In the genomic region with DNA sequence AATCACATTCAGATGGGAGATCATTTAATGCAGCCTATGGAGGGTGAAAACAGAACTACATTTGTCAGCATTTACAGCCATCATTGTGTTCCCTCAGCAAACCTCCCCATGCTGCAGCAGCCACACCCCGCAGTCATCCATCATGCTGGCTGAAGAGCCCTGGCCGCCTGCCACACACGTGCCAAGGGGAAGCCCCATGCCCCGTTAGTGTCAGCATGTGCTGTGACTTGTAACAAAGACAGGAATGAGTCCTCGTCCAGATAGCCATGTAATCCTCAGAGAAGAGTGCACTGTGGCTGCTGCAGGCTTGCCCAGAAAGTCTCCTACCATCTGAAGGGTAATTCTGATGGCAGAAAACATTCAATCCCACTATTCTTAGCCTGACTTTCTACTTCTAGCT, we compare ENCODE assay signal across 8 cellular contexts.
DNase-seq lines count a peak whose midpoint lies in the region; ATAC-seq, FAIRE-seq and TF ChIP-seq lines count a peak whose summit lies in the region.
"Had no signal": no experiment of that assay in that cellular context is flagged by ENCODE, and none has a peak within 500 bp of the region (broad histone marks: within the 10 kb centered on the region; RNA-seq: fewer than 3 reads in every experiment).

No MANE protein-coding gene starts in this region.

- no peak for TF ChIP-seq POLR2A in H1 (IDR thresholded peaks at IDR 0.05; ENCODE audit: control extremely low read depth in 1 of 2, low read depth in 2 of 2, low read length in 2 of 2)

- TF ChIP-seq CTCF in H1 (IDR thresholded peaks at IDR 0.05; ENCODE audit: control extremely low read depth in 1 of 3, insufficient read depth in 1 of 3, low read depth in 1 of 3, low read length in 3 of 3) = no peak

- H3K79me1 ChIP-seq in H1 (ENCODE audit: low read depth, low read length) = no peaks in the 10 kb centered on the region

- no peak overlapping the region for H2BK12ac ChIP-seq in H1 (ENCODE audit: low read depth, low read length)

- H3K27me3 ChIP-seq in H1 (replicated peaks in 1 of 4; ENCODE audit: control insufficient read depth in 3 of 4, extremely low read depth in 1 of 4, insufficient read depth in 3 of 4, low read length in 3 of 4) = no peaks in the 10 kb centered on the region

- H3K9ac ChIP-seq in H1 (replicated peaks in 1 of 4; ENCODE audit: extremely low read depth in 1 of 4, low read depth in 3 of 4, low read length in 3 of 4) = no peak overlapping the region

- 90% methylated on average over 5 of the region's 5 CpGs; no CpG with 5 or more reads in 1 of the 2 experiments for WGBS in H1 (ENCODE audit: extremely low coverage in 1 of 2, insufficient coverage in 1 of 2, insufficient read length in 1 of 2, insufficient replicate concordance in 2 of 2, low coverage in 1 of 2, low lambda C conversion rate in 2 of 2, missing lambda C conversion rate in 1 of 2), 2 experiments

- no peaks in the 10 kb centered on the region for H3K9me3 ChIP-seq in H1 (ENCODE audit: insufficient read depth in 2 of 2, low read depth in 1 of 2, low read length in 1 of 2)

- no peak overlapping the region for H3K4me2 ChIP-seq in H1 (ENCODE audit: insufficient read depth in 1 of 2, low read depth in 2 of 2, low read length in 2 of 2)

- no peak overlapping the region for H3K27ac ChIP-seq in H1 (ENCODE audit: low read depth, low read length)

- H4K8ac ChIP-seq in H1 (ENCODE audit: extremely low read depth, insufficient read depth, low read length) = no peak overlapping the region

- no peak overlapping the region for H2BK15ac ChIP-seq in H1 (ENCODE audit: low read length)

- no peak overlapping the region for H2BK5ac ChIP-seq in H1 (ENCODE audit: low read depth, low read length)

- H3K9me3 Mint-ChIP-seq in stimulated activated memory B cell treated with anti-CD40 and anti-IgM and Interleukin-4, amounts not matched to agents 10 μg/mL and 1 μg/mL and 100 μg/mL, for 72 hours = no peaks in the 10 kb centered on the region

- no peaks in the 10 kb centered on the region for H3K23me2 ChIP-seq in H1 (ENCODE audit: low read depth, low read length)

- no peaks in the 10 kb centered on the region for H3K27me3 Mint-ChIP-seq in stimulated activated memory B cell treated with anti-CD40 and anti-IgM and Interleukin-4, amounts not matched to agents 10 μg/mL and 1 μg/mL and 100 μg/mL, for 72 hours

- DNase-seq in NCI-H2029 treated with DMSO at 0.1 percent for 48 hours (lab: John Stamatoyannopoulos, UW) = peak; percentile 26
- no peak for DNase-seq in H1 (ENCODE audit: low read depth in 1 of 2, low spot score in 2 of 2)
- no peak for DNase-seq in SW 1271 (lab: John Stamatoyannopoulos, UW)

- H2AK5ac ChIP-seq in H1 (ENCODE audit: low read depth, low read length) = no peak overlapping the region

- H3K14ac ChIP-seq in H1 (ENCODE audit: insufficient read length) = no peak overlapping the region

- POLR2A ChIA-PET in H1 (lab: Charles Lee; ENCODE audit: partially characterized antibody) = no interaction called here

- H3K36me3 Mint-ChIP-seq in stimulated activated memory B cell treated with anti-CD40 and anti-IgM and Interleukin-4, amounts not matched to agents 10 μg/mL and 1 μg/mL and 100 μg/mL, for 72 hours = no peaks in the 10 kb centered on the region

- no peak overlapping the region for H2BK120ac ChIP-seq in H1 (replicated peaks; ENCODE audit: low read depth, low read length)

- no peaks in the 10 kb centered on the region for H3K79me2 ChIP-seq in H1 (ENCODE audit: control insufficient read depth in 1 of 2, insufficient read depth in 2 of 2, low read length in 2 of 2)

- no peak overlapping the region for H4K91ac ChIP-seq in H1 (replicated peaks; ENCODE audit: insufficient read length, low read length)

- H3K36me3 ChIP-seq in H1 (ENCODE audit: control insufficient read depth in 2 of 4, insufficient read depth in 4 of 4, low read length in 3 of 4) = no peaks in the 10 kb centered on the region

- TF ChIP-seq RAD21 in H1 (IDR thresholded peaks at IDR 0.05 in 1 of 2, conservative IDR thresholded peaks at IDR 0.05 in 1 of 2; ENCODE audit: low read depth in 2 of 2, low read length in 2 of 2) = no peak

- H3K4me3 Mint-ChIP-seq in stimulated activated memory B cell treated with anti-CD40 and anti-IgM and Interleukin-4, amounts not matched to agents 10 μg/mL and 1 μg/mL and 100 μg/mL, for 72 hours = no peak overlapping the region

- no peak overlapping the region for H3K27ac Mint-ChIP-seq in stimulated activated memory B cell treated with anti-CD40 and anti-IgM and Interleukin-4, amounts not matched to agents 10 μg/mL and 1 μg/mL and 100 μg/mL, for 72 hours

- no peak overlapping the region for H3K18ac ChIP-seq in H1 (ENCODE audit: extremely low read depth, low read length)

- H3K56ac ChIP-seq in H1 (replicated peaks; ENCODE audit: insufficient read length, low read depth, low read length) = no peak overlapping the region

- no peak for TF ChIP-seq EP300 in H1 (IDR thresholded peaks at IDR 0.05; ENCODE audit: borderline replicate concordance in 1 of 2, low read depth in 2 of 2, low read length in 2 of 2)

- H2BK20ac ChIP-seq in H1 (ENCODE audit: low read length) = no peak overlapping the region

- no peak overlapping the region for H3K4me3 ChIP-seq in H1 (ENCODE audit: extremely low read depth in 1 of 4, insufficient read depth in 2 of 4, low read depth in 3 of 4, low read length in 4 of 4)

- no peak overlapping the region for H3K4ac ChIP-seq in H1 (replicated peaks; ENCODE audit: insufficient read length, low read depth, low read length)

- H4K20me1 ChIP-seq in H1 (replicated peaks in 1 of 2; ENCODE audit: control insufficient read depth in 1 of 2, insufficient read depth in 2 of 2, low read length in 2 of 2) = no peaks in the 10 kb centered on the region

- no peak for FAIRE-seq in H1 (lab: Jason Lieb, UNC)
- FAIRE-seq: astrocyte had no signal

- no peak overlapping the region for H4K5ac ChIP-seq in H1 (ENCODE audit: insufficient read length, low read depth, low read length)

- ATAC-seq in GM18520 (IDR thresholded peaks at IDR 0.05; ENCODE audit: unreplicated experiment) = peak; percentile 58
- ATAC-seq in stimulated activated memory B cell treated with anti-CD40 and anti-IgM and Interleukin-4, amounts not matched to agents 10 μg/mL and 1 μg/mL and 100 μg/mL, for 72 hours = peak; percentile 44
- no peak for ATAC-seq in HG02885 (IDR thresholded peaks at IDR 0.05; ENCODE audit: poor library complexity, unreplicated experiment)
- no peak for ATAC-seq in GM19467 (IDR thresholded peaks at IDR 0.05; ENCODE audit: unreplicated experiment)

- no peaks in the 10 kb centered on the region for H3K4me1 ChIP-seq in H1 (replicated peaks in 1 of 4; ENCODE audit: control insufficient read depth in 3 of 4, insufficient read depth in 4 of 4, low read length in 3 of 4)

- CTCF ChIA-PET in H1 (lab: Charles Lee; ENCODE audit: partially characterized antibody) = no interaction called here

- H3K4me1 Mint-ChIP-seq in stimulated activated memory B cell treated with anti-CD40 and anti-IgM and Interleukin-4, amounts not matched to agents 10 μg/mL and 1 μg/mL and 100 μg/mL, for 72 hours = no peaks in the 10 kb centered on the region

- H3K23ac ChIP-seq in H1 (ENCODE audit: insufficient read length) = no peak overlapping the region

- H2AFZ ChIP-seq in H1 (ENCODE audit: low read length) = peak overlapping the region; percentile 52; the same call in 1 of the 2 replicates

TF ChIP-seq in H1, 55 proteins besides CTCF, POLR2A, EP300 and RAD21:
- TF ChIP-seq CHD1 (IDR thresholded peaks at IDR 0.05; ENCODE audit: low read depth, low read length) (no peak), RFX5 (IDR thresholded peaks at IDR 0.05; ENCODE audit: borderline replicate concordance, low read depth, low read length) (no peak), SP1 (IDR thresholded peaks at IDR 0.05; ENCODE audit: low read depth, low read length) (no peak), SIX5 (IDR thresholded peaks at IDR 0.05; ENCODE audit: low read depth, low read length) (no peak), JUN (IDR thresholded peaks at IDR 0.05; ENCODE audit: low read depth, low read length) (no peak), CHD2 (IDR thresholded peaks at IDR 0.05; ENCODE audit: low read length) (no peak), HDAC2 (IDR thresholded peaks at IDR 0.05; ENCODE audit: borderline replicate concordance in 1 of 2, low read depth in 2 of 2, low read length in 2 of 2) (no peak), BACH1 (IDR thresholded peaks at IDR 0.05; ENCODE audit: low read length) (no peak), JUND (IDR thresholded peaks at IDR 0.05; ENCODE audit: low read length) (no peak), MAFK (IDR thresholded peaks at IDR 0.05; ENCODE audit: low read depth, low read length) (no peak), SAP30 (IDR thresholded peaks at IDR 0.05; ENCODE audit: insufficient read depth, insufficient replicate concordance, low read length) (no peak), RXRA (IDR thresholded peaks at IDR 0.05; ENCODE audit: insufficient read depth, low read depth, low read length) (no peak), GABPA (IDR thresholded peaks at IDR 0.05; ENCODE audit: borderline replicate concordance, insufficient read depth, low read length) (no peak), KDM5A (IDR thresholded peaks at IDR 0.05; ENCODE audit: low read length) (no peak), SP4 (IDR thresholded peaks at IDR 0.05; ENCODE audit: low read length) (no peak), KDM1A (IDR thresholded peaks at IDR 0.05; ENCODE audit: borderline replicate concordance, low read length) (no peak)
- TF ChIP-seq, protein P1, sequence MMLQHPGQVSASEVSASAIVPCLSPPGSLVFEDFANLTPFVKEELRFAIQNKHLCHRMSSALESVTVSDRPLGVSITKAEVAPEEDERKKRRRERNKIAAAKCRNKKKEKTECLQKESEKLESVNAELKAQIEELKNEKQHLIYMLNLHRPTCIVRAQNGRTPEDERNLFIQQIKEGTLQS (IDR thresholded peaks at IDR 0.05; ENCODE audit: insufficient read depth, low read depth, low read length) = no peak
- TF ChIP-seq, protein P2, sequence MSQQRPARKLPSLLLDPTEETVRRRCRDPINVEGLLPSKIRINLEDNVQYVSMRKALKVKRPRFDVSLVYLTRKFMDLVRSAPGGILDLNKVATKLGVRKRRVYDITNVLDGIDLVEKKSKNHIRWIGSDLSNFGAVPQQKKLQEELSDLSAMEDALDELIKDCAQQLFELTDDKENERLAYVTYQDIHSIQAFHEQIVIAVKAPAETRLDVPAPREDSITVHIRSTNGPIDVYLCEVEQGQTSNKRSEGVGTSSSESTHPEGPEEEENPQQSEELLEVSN (IDR thresholded peaks at IDR 0.05) = no peak

Comparison
In these comparisons a context has a peak if more than half of its experiments do, and no peak if none do; other contexts are left out.
1. ATAC-seq: peak in GM18520 (single experiment) and stimulated activated memory B cell treated with anti-CD40 and anti-IgM and Interleukin-4, amounts not matched to agents 10 μg/mL and 1 μg/mL and 100 μg/mL, for 72 hours (single experiment); none in HG02885 (single experiment) and GM19467 (single experiment).